In the genomic region with DNA sequence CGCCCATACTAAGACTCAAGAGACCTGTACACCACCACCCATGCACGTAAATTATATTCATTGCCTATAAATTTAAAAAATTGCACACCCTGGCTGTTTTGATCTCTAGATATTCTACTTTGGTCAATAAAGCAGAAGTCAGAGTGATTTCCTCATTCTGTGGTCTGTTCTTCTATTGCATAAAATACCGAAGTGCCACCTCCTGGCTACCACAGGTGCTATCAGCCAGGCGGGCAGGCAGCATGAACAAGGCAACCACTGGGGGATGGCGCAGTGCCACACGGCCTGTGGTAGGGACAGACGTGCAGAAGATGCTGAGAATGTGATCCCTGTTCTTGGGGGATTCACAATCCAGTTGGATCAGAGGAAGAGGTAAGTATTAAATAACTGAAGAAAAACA, we compare ENCODE assay signal across 8 cellular contexts.
DNase-seq lines count a peak whose midpoint lies in the region; ATAC-seq and TF ChIP-seq lines count a peak whose summit lies in the region.

No MANE protein-coding gene starts in this region.

- POLR2A ChIA-PET in activated CD8-positive, alpha-beta T cell treated with anti-CD3 and anti-CD28 coated beads for 36 hours (lab: Charles Lee), result interaction anchor here (0.5 kb wide), 1 partner anchor 141 kb away, joined by 3 read pairs; no protein-coding TSS in a partner anchor

- no peaks in the 10 kb centered on the region for H3K9me3 Mint-ChIP-seq in activated CD8-positive, alpha-beta T cell treated with anti-CD3 and anti-CD28 coated beads for 36 hours

- DNase-seq in AG09309 (ENCODE audit: low read depth), result no peak
- peak; percentile 12 for DNase-seq in NCI-H460 (ENCODE audit: extremely low read depth, low read depth)
- DNase-seq in activated CD8-positive, alpha-beta T cell treated with anti-CD3 and anti-CD28 coated beads for 36 hours, result peak; percentile 88
- DNase-seq in epithelial cell of prostate (ENCODE audit: low read depth, low spot score), result peak; percentile 51
- peak; percentile 28 to 45 for DNase-seq in stimulated activated CD4-positive, alpha-beta T cell treated with anti-CD3 and anti-CD28 coated beads, Interleukin-1b, Interleukin-23, amount 100 ng/mL, for 1 hour (ENCODE audit: low read depth in 2 of 2)
- no peak for DNase-seq in cortex of kidney (lab: John Stamatoyannopoulos, UW)

- TF ChIP-seq CTCF in AG09309 (IDR thresholded peaks at IDR 0.05; ENCODE audit: control insufficient read depth, insufficient read depth, low read depth, low read length, missing control alignments), result peak; percentile 26
- TF ChIP-seq CTCF in activated CD8-positive, alpha-beta T cell treated with anti-CD3 and anti-CD28 coated beads for 36 hours (IDR thresholded peaks at IDR 0.05), result peak; percentile 73

- peaks cover 6% of the 10 kb centered on the region for H3K4me1 Mint-ChIP-seq in activated CD8-positive, alpha-beta T cell treated with anti-CD3 and anti-CD28 coated beads for 36 hours (ENCODE audit: low read depth)

- no peaks in the 10 kb centered on the region for H3K36me3 Mint-ChIP-seq in activated CD8-positive, alpha-beta T cell treated with anti-CD3 and anti-CD28 coated beads for 36 hours (ENCODE audit: low read depth)

- no peak overlapping the region for H3K4me3 ChIP-seq in AG09309 (ENCODE audit: control insufficient read depth, low read depth, low read length)

- H3K4me3 Mint-ChIP-seq in activated CD8-positive, alpha-beta T cell treated with anti-CD3 and anti-CD28 coated beads for 36 hours, result no peak overlapping the region

- H3K27ac Mint-ChIP-seq in activated CD8-positive, alpha-beta T cell treated with anti-CD3 and anti-CD28 coated beads for 36 hours, result no peak overlapping the region

- no peak overlapping the region for H3K27ac ChIP-seq in epithelial cell of prostate

- intact Hi-C loops in activated CD8-positive, alpha-beta T cell treated with anti-CD3 and anti-CD28 coated beads for 36 hours (cut with micrococcal nuclease), result loop anchor here (5.0 kb wide), 1 partner anchor 127 kb away; no protein-coding TSS in a partner anchor

- ATAC-seq in GM19397 (IDR thresholded peaks at IDR 0.05; ENCODE audit: unreplicated experiment) (peak; percentile 75), HG02763 (IDR thresholded peaks at IDR 0.05; ENCODE audit: unreplicated experiment) (no peak)
- ATAC-seq in activated CD8-positive, alpha-beta T cell treated with anti-CD3 and anti-CD28 coated beads for 36 hours, result peak; percentile 100

- CTCF ChIA-PET in activated CD8-positive, alpha-beta T cell treated with anti-CD3 and anti-CD28 coated beads for 36 hours (lab: Charles Lee), result interaction anchor here (1.0 to 5.1 kb wide), 4 partner anchors 13 to 146 kb away, joined by 4 to 40 read pairs (median 18); no protein-coding TSS in a partner anchor

- H3K27me3 Mint-ChIP-seq in activated CD8-positive, alpha-beta T cell treated with anti-CD3 and anti-CD28 coated beads for 36 hours, result no peaks in the 10 kb centered on the region

Comparison
In these comparisons a context has a peak if more than half of its experiments do, and no peak if none do; other contexts are left out.
1. DNase-seq: peak in NCI-H460 (single experiment), activated CD8-positive, alpha-beta T cell treated with anti-CD3 and anti-CD28 coated beads for 36 hours (single experiment), epithelial cell of prostate (single experiment) and stimulated activated CD4-positive, alpha-beta T cell treated with anti-CD3 and anti-CD28 coated beads, Interleukin-1b, Interleukin-23, amount 100 ng/mL, for 1 hour (2 of 2); none in AG09309 (single experiment) and cortex of kidney (single experiment).